16 cellular contexts compared by ENCODE assay signal in the genomic region with DNA sequence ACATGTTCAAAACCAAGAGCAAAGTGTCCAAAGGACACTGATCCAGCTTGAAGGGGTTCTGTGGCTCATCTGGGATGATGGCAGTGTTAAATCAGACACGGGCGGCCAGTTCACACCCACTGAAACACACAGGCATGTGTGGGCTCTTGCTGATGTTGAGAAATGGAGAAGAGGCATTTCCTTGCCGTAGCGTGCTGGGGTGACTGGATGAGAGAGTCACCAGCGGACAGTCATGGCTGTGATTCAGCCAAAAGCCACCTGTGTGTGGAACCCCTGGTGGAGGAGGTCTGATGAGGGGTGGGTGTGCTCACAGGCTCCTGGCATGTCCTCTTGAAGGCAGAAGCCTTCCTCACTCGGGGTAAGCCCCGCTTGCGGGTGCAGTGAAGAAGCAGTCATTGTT. TPM values are rescaled to one million over a fixed set of nuclear protein-coding genes. Genes with fewer than 3 reads are reported as not detected.
DNase-seq lines count a peak whose midpoint lies in the region; ATAC-seq and TF ChIP-seq lines count a peak whose summit lies in the region.
"Had no signal": no experiment of that assay in that cellular context is flagged by ENCODE, and none has a peak within 500 bp of the region (broad histone marks: within the 10 kb centered on the region; RNA-seq: fewer than 3 reads in every experiment).

No MANE protein-coding gene starts in this region.

- DNase-seq in Right ventricle myocardium superior = peak; percentile 31
- no peak for DNase-seq in right atrium auricular region (ENCODE audit: low spot score)
- DNase-seq in Peyer's patch = peak in 2 of 3 donors; percentile 34 to 35
- DNase-seq in immature natural killer cell = no peak
- no peak for DNase-seq in type B pancreatic cell (ENCODE audit: extremely low spot score, unreplicated experiment)
- no peak for DNase-seq in epidermal melanocyte (ENCODE audit: insufficient read length, low spot score)
- DNase-seq in NCI-H2171 (lab: John Stamatoyannopoulos, UW) = no peak
- DNase-seq: mesenchymal stem cell, NCI-H187 treated with DMSO at 0.1 percent for 48 hours, NCI-H524, nucleus accumbens, PC-3 had no signal

- ATAC-seq in Right ventricle myocardium superior (ENCODE audit: poor library complexity) (no peak), HG03520 (IDR thresholded peaks at IDR 0.05; ENCODE audit: unreplicated experiment) (no peak)
- ATAC-seq: activated T-helper 17 cell treated with anti-CD3 and anti-CD28 coated beads, Interleukin-2, amount 50 U/mL, for 72 hours; gastroesophageal sphincter; PC-3 had no signal

- H3K4me3 Mint-ChIP-seq in immature natural killer cell (no peak overlapping the region), type B pancreatic cell (no peak overlapping the region)
- H3K4me3 Mint-ChIP-seq: activated T-helper 17 cell treated with anti-CD3 and anti-CD28 coated beads, Interleukin-2, amount 50 U/mL, for 72 hours had no signal

- H3K4me1 Mint-ChIP-seq in immature natural killer cell = peaks cover 59 to 76% of the 10 kb centered on the region in 2 donors
- H3K4me1 Mint-ChIP-seq in type B pancreatic cell (ENCODE audit: unreplicated experiment) = peaks cover under 1% of the 10 kb centered on the region

- H3K27me3 Mint-ChIP-seq in immature natural killer cell (ENCODE audit: low read depth in 3 of 3) = peaks cover 6 to 25% (median 19%) of the 10 kb centered on the region in 3 donors
- no peaks in the 10 kb centered on the region for H3K27me3 Mint-ChIP-seq in type B pancreatic cell
- H3K27me3 Mint-ChIP-seq: activated T-helper 17 cell treated with anti-CD3 and anti-CD28 coated beads, Interleukin-2, amount 50 U/mL, for 72 hours; brain had no signal

- no peaks in the 10 kb centered on the region for H3K27me3 ChIP-seq in right atrium auricular region
- no peaks in the 10 kb centered on the region for H3K27me3 ChIP-seq in Peyer's patch
- H3K27me3 ChIP-seq: gastroesophageal sphincter had no signal

- intact Hi-C loops in Right ventricle myocardium superior (cut with DNase I) = no loop called here

- H3K36me3 ChIP-seq in right atrium auricular region (peaks cover 40% of the 10 kb centered on the region), Peyer's patch (peaks cover 0 to 57% (median 0%) of the 10 kb centered on the region in 3 donors)

- H3K27ac ChIP-seq in right atrium auricular region (no peak overlapping the region), Peyer's patch (no peak overlapping the region)
- H3K27ac ChIP-seq: gastroesophageal sphincter had no signal

- H3K36me3 Mint-ChIP-seq in immature natural killer cell = peaks cover 18 to 34% (median 19%) of the 10 kb centered on the region in 3 donors
- H3K36me3 Mint-ChIP-seq in type B pancreatic cell = peaks cover 32% of the 10 kb centered on the region

- no peak for TF ChIP-seq POLR2A in Peyer's patch (IDR thresholded peaks at IDR 0.05)

- H3K9me3 ChIP-seq in right atrium auricular region (peaks cover 0 to 14% of the 10 kb centered on the region in 2 donors), Peyer's patch (no peaks in the 10 kb centered on the region)

- TF ChIP-seq CTCF in right atrium auricular region (IDR thresholded peaks at IDR 0.05) (no peak), Peyer's patch (IDR thresholded peaks at IDR 0.05) (no peak), type B pancreatic cell (conservative IDR thresholded peaks at IDR 0.05) (no peak)

- H3K9me3 Mint-ChIP-seq in immature natural killer cell (peaks cover 0 to 5% (median 2%) of the 10 kb centered on the region in 6 donors), type B pancreatic cell (no peaks in the 10 kb centered on the region)

- H3K4me3 ChIP-seq in right atrium auricular region (no peak overlapping the region), Peyer's patch (no peak overlapping the region)
- H3K4me3 ChIP-seq: gastroesophageal sphincter had no signal

- H3K27ac Mint-ChIP-seq in immature natural killer cell (peak overlapping the region in 5 of 6 donors; percentile 4 to 70 (median 36)), type B pancreatic cell (peak overlapping the region; percentile 33)
- H3K27ac Mint-ChIP-seq: activated T-helper 17 cell treated with anti-CD3 and anti-CD28 coated beads, Interleukin-2, amount 50 U/mL, for 72 hours had no signal

- H3K4me1 ChIP-seq in right atrium auricular region (peaks cover 0 to 53% of the 10 kb centered on the region in 2 donors), Peyer's patch (peaks cover 0 to 33% (median 1%) of the 10 kb centered on the region in 4 donors)

RNA-seq across cellular contexts. Expression of a gene that starts 7.2 kb away (rescaled TPM):
- total RNA-seq in Right ventricle myocardium superior (7.3 TPM), right atrium auricular region (1 to 10 TPM; 4.5 to 4.9 TPM), Peyer's patch (10 to 100 TPM in 3 of 4 donors, 1 to 10 TPM in 1; 6.0 to 19.8 (median 16.2) TPM), type B pancreatic cell (ENCODE audit: low replicate concordance) (16.9 and 23.3 TPM in 2 replicates)
- polyA plus RNA-seq in immature natural killer cell = 10 to 100 TPM in 2 of 3 donors, 1 to 10 TPM in 1; 1.8 to 21.7 (median 16.6) TPM

RNA-seq across cellular contexts. Expression of a gene that starts 13.2 kb away (rescaled TPM):
- total RNA-seq in Right ventricle myocardium superior = 65.6 TPM
- total RNA-seq in right atrium auricular region = 10 to 100 TPM; 76.6 to 81.2 TPM
- 10 to 100 TPM; 70.1 to 99.6 (median 80.8) TPM for total RNA-seq in Peyer's patch
- polyA plus RNA-seq in immature natural killer cell = 100 to 1,000 TPM; 125 to 230 (median 129) TPM
- total RNA-seq in type B pancreatic cell (ENCODE audit: low replicate concordance) = 47.4 and 58.8 TPM in 2 replicates

RNA-seq across cellular contexts. Expression of a gene that starts 13.4 kb away (rescaled TPM):
- total RNA-seq in Right ventricle myocardium superior (251 TPM), right atrium auricular region (100 to 1,000 TPM; 375 to 422 TPM), Peyer's patch (100 to 1,000 TPM; 243 to 434 (median 392) TPM), type B pancreatic cell (ENCODE audit: low replicate concordance) (288 and 401 TPM in 2 replicates)
- 100 to 1,000 TPM; 533 to 916 (median 674) TPM for polyA plus RNA-seq in immature natural killer cell

RNA-seq across cellular contexts. Expression of a gene that starts 44.1 kb away (rescaled TPM):
- total RNA-seq in Right ventricle myocardium superior (143 TPM), right atrium auricular region (100 to 1,000 TPM; 179 to 277 TPM), Peyer's patch (100 to 1,000 TPM; 206 to 232 (median 224) TPM), type B pancreatic cell (ENCODE audit: low replicate concordance) (133 and 174 TPM in 2 replicates)
- polyA plus RNA-seq in immature natural killer cell = 100 to 1,000 TPM; 516 to 803 (median 763) TPM

RNA-seq across cellular contexts. Expression of a gene that starts 53.8 kb away (rescaled TPM):
- 1.6 TPM for total RNA-seq in Right ventricle myocardium superior
- total RNA-seq in right atrium auricular region = 1 to 10 TPM in 1 of 2 donors, under 1 TPM in 1; 0.93 to 2.3 TPM
- under 1 TPM in 2 of 4 donors, not detected in 2; 0.88 to 0.94 TPM for total RNA-seq in Peyer's patch
- polyA plus RNA-seq in immature natural killer cell = not detected
- 0.76 and 1.3 TPM in 2 replicates for total RNA-seq in type B pancreatic cell (ENCODE audit: low replicate concordance)

Comparison
In these comparisons a context has a peak if more than half of its experiments do, and no peak if none do; other contexts are left out.
1. DNase-seq: peak in Right ventricle myocardium superior (single experiment) and Peyer's patch (2 of 3); none in right atrium auricular region (single experiment), immature natural killer cell (0 of 3), type B pancreatic cell (single experiment), epidermal melanocyte (single experiment) and NCI-H2171 (single experiment).